Comparison of ENCODE assay signal across 8 cellular contexts in the genomic region with DNA sequence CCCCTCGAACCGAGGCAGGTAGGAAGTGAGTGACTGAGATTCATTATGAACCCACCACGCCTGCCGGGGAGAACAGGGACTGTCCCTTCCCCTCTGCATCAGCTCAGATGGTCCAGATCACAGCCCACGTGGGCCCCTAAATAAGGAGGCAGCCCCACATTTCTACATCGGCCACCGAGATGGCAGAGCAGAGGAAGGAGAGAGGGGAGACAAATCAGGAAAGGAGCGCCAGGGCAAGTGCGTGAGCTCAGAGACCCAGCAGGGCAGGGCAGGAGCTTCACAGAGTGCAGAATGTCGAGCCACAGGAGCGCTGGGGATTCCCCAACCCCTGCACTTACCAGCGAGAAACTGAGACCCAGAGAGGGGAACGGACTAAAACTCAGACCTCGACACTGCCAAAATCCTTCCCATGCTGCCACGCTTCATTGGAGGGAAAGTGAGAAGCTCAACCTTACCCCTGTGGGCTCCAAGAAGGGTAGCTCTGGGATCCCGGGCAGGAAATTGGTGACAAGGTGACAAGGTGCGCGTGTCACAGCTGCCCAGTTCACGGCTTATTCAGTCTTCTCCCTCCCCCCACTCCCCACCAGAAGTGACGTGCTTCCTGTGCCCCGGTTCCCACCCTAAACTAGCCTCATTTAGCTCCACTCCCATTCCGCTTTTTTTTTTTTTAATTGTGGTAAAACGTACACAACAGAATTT. TPM values are rescaled to one million over a fixed set of nuclear protein-coding genes. Genes with fewer than 3 reads are reported as not detected.
A peak's percentile ranks its signal among the peaks of the same experiment; 100 is the strongest.
DNase-seq lines count a peak whose midpoint lies in the region; ATAC-seq, FAIRE-seq and TF ChIP-seq lines count a peak whose summit lies in the region.

A gene (minus strand): TSS at position 566 of the 699 bp plus-strand sequence. CDS start 13,942 bp downstream, outside the sequence.

- TF ChIP-seq CTCF in Loucy (conservative IDR thresholded peaks at IDR 0.05; ENCODE audit: low read length) (no peak), esophagus squamous epithelium (IDR thresholded peaks at IDR 0.05) (no peak), psoas muscle (IDR thresholded peaks at IDR 0.05) (no peak)

- DNase-seq in DMS53 (lab: John Stamatoyannopoulos, UW) (peak; percentile 74), esophagus squamous epithelium (lab: John Stamatoyannopoulos, UW) (peak; percentile 38), psoas muscle (peak; percentile 53 to 78), urothelium cell line (ENCODE audit: low spot score) (peak; percentile 2)
- DNase-seq in activated CD8-positive, alpha-beta memory T cell treated with anti-CD3 and anti-CD28 coated beads for 4 hours (ENCODE audit: low read depth in 2 of 2) = peak; percentile 76 to 87

- peak within 1 kb of the TSS; percentile 54 to 91 (median 83) for H3K27ac ChIP-seq in esophagus squamous epithelium
- peak within 1 kb of the TSS; percentile 72 for H3K27ac ChIP-seq in psoas muscle

- no peaks in the 10 kb centered on the region for H4K20me1 ChIP-seq in Loucy (ENCODE audit: insufficient read depth, low read length, poor library complexity, severe bottlenecking)

- H3K27me3 ChIP-seq in Loucy (ENCODE audit: insufficient read depth, low read length, poor library complexity, severe bottlenecking) (no peaks in the 10 kb centered on the region), esophagus squamous epithelium (no peaks in the 10 kb centered on the region), psoas muscle (ENCODE audit: insufficient read depth in 3 of 3, low read length in 2 of 3) (no peaks in the 10 kb centered on the region)

- no peaks in the 10 kb centered on the region for H3K9me2 ChIP-seq in Loucy (replicated peaks; ENCODE audit: low read depth, low read length)

- H3K36me3 ChIP-seq in Loucy (ENCODE audit: insufficient read depth, low read length) = no peaks in the 10 kb centered on the region
- H3K36me3 ChIP-seq in esophagus squamous epithelium = no peaks in the 10 kb centered on the region
- no peaks in the 10 kb centered on the region for H3K36me3 ChIP-seq in psoas muscle (ENCODE audit: insufficient read depth in 1 of 2, low read depth in 1 of 2)

- peak within 1 kb of the TSS; percentile 89 for H3K4me2 ChIP-seq in Loucy (ENCODE audit: low read depth, low read length, poor library complexity, severe bottlenecking)

- H3F3A ChIP-seq in Loucy (ENCODE audit: low read depth) = peaks cover 27% of the 10 kb centered on the region

- TF ChIP-seq POLR2A in esophagus squamous epithelium (IDR thresholded peaks at IDR 0.05) = peak in 1 of 4 donors; percentile 69

- H3K4me1 ChIP-seq in Loucy (ENCODE audit: insufficient read depth, low read length, poor library complexity, severe bottlenecking) (peaks cover 78% of the 10 kb centered on the region), esophagus squamous epithelium (peaks cover 0 to 33% (median 3%) of the 10 kb centered on the region in 3 donors), psoas muscle (peaks cover 9% of the 10 kb centered on the region)

- intact Hi-C loops in esophagus squamous epithelium (cut with DNase I) = loop anchor here (10.0 kb wide), 1 partner anchor 95 kb away; no protein-coding TSS in a partner anchor
- intact Hi-C loops in psoas muscle (cut with DNase I) = no loop called here

- peak; percentile 71 for ATAC-seq in GM21528 (IDR thresholded peaks at IDR 0.05; ENCODE audit: low FRiP score, unreplicated experiment)
- ATAC-seq in psoas muscle = peak; percentile 60 to 72 (median 70)
- no peak for ATAC-seq in GM18858 (IDR thresholded peaks at IDR 0.05; ENCODE audit: unreplicated experiment)

- FAIRE-seq in urothelium cell line (lab: Jason Lieb, UNC) = no peak

- H3K9ac ChIP-seq in Loucy (ENCODE audit: low read depth, low read length, poor library complexity, severe bottlenecking) = peak within 1 kb of the TSS; percentile 85

- peaks cover 43% of the 10 kb centered on the region for H3K79me2 ChIP-seq in Loucy (ENCODE audit: insufficient read depth, low read length)

- H3K9me3 ChIP-seq in Loucy (ENCODE audit: insufficient read depth, low read depth, low read length) (no peaks in the 10 kb centered on the region), esophagus squamous epithelium (no peaks in the 10 kb centered on the region), psoas muscle (no peaks in the 10 kb centered on the region)

- WGBS in esophagus squamous epithelium, 2 donors = 7 to 22% methylated on average over 17 to 22 of the region's 23 CpGs
- WGBS in psoas muscle, 3 donors = 26 to 37% (median 29%) methylated on average over 22 to 23 of the region's 23 CpGs

- H3K4me3 ChIP-seq in Loucy (ENCODE audit: low read length, poor library complexity, severe bottlenecking) = peak within 1 kb of the TSS; percentile 88
- peak within 1 kb of the TSS; percentile 18 to 61 (median 40) for H3K4me3 ChIP-seq in esophagus squamous epithelium
- peak within 1 kb of the TSS; percentile 68 for H3K4me3 ChIP-seq in psoas muscle

- H2AFZ ChIP-seq in Loucy (ENCODE audit: low read length) = peak within 1 kb of the TSS; percentile 18; the same call in 1 of the 2 replicates

RNA-seq across cellular contexts. Expression of the gene that starts here (rescaled TPM):
- total RNA-seq in esophagus squamous epithelium (10 to 100 TPM in 2 of 4 donors, 1 to 10 TPM in 1, not detected in 1; 2.8 to 28.8 (median 11.8) TPM), psoas muscle (10 to 100 TPM; 22.5 to 34.8 (median 26.8) TPM)
- 10 to 100 TPM; 20.4 to 50.0 (median 34.0) TPM for polyA plus RNA-seq in psoas muscle

Comparison
In these comparisons a context has a peak if more than half of its experiments do, and no peak if none do; other contexts are left out.
1. DNase-seq: peak in every context shown above with its lines; median percentile 82 in activated CD8-positive, alpha-beta memory T cell treated with anti-CD3 and anti-CD28 coated beads for 4 hours; 74 in DMS53; 66 in psoas muscle; 38 in esophagus squamous epithelium; 2 in urothelium cell line.